30 cellular contexts compared by ENCODE assay signal in the genomic region with DNA sequence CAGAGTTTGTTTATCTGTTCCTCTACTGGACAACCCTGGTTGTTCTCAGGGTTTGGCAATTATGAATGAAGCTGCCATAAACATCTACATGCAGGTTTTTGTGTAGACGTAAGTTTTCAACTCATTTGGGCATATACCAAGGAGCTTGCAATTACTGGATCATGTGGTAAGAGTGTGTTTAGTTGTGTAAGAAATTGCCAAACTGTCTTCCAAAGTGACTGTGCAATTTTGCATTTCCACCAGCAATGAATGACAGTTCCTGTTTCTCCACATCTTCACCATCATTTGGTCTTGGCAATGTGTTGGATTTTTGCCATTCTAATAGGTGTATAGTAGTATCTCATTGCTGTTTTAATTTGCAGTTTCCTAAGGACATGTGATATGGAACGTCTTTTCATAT.
"Had no signal": no experiment of that assay in that cellular context is flagged by ENCODE, and none has a peak within 500 bp of the region (broad histone marks: within the 10 kb centered on the region; RNA-seq: fewer than 3 reads in every experiment).

No MANE protein-coding gene starts in this region.

- ATAC-seq: effector memory CD8-positive, alpha-beta T cell; gastrocnemius medialis; left cardiac atrium; left ventricle myocardium superior; mucosa of descending colon; natural killer cell treated with Interleukin-12 subunit alpha and Interleukin-12 subunit beta and Interleukin-15 and Interleukin-18, amount 100 ng/mL, for 72 hours; right cardiac atrium had no signal

- H3K27me3 ChIP-seq: ascending aorta, cardiac muscle cell, colonic mucosa, dorsolateral prefrontal cortex, gastrocnemius medialis, hepatocyte, spleen, uterus had no signal

- H3K4me1 ChIP-seq: ascending aorta, colonic mucosa, gastrocnemius medialis, spleen, uterus had no signal

- H2AFZ ChIP-seq: hepatocyte had no signal

- H3K4me2 ChIP-seq: hepatocyte had no signal

- H3K4me3 ChIP-seq: ascending aorta, cardiac muscle cell, colonic mucosa, dorsolateral prefrontal cortex, gastrocnemius medialis, hepatocyte, mucosa of descending colon, spleen, thoracic aorta, uterus had no signal

- H3K27ac ChIP-seq: ascending aorta, cardiac muscle cell, colonic mucosa, dorsolateral prefrontal cortex, gastrocnemius medialis, hepatocyte, thoracic aorta, uterus had no signal

- H3K36me3 ChIP-seq: ascending aorta, cardiac muscle cell, colonic mucosa, gastrocnemius medialis, spleen, thoracic aorta, uterus had no signal

- H3K9me3 ChIP-seq: colonic mucosa, gastrocnemius medialis, mucosa of descending colon, thoracic aorta, uterus had no signal

- DNase-seq: activated CD4-positive, alpha-beta memory T cell treated with anti-CD3 and anti-CD28 coated beads for 36 hours; activated CD4-positive, alpha-beta T cell treated with anti-CD3 and anti-CD28 coated beads, Interleukin-2, amount 10 ng/mL, durations not matched to agents 24 days and 14 days; activated CD4-positive, CD25-positive, alpha-beta regulatory T cell treated with anti-CD3 and anti-CD28 coated beads, Interleukin-2, amount 50 U/mL, for 72 hours; activated CD8-positive, alpha-beta memory T cell treated with anti-CD3 and anti-CD28 coated beads, Interleukin-2, amount 50 U/mL, for 4 hours; activated gamma-delta T cell; activated naive CD4-positive, alpha-beta T cell treated with anti-CD3 and anti-CD28 coated beads, Interleukin-2, amount 10 ng/mL, durations not matched to agents 7 days and 5 days; activated naive CD8-positive, alpha-beta T cell treated with anti-CD3 and anti-CD28 coated beads, Interleukin-2, amount 10 ng/mL, durations not matched to agents 7 days and 5 days; activated T-cell treated with anti-CD3 and anti-CD28 coated beads, Interleukin-2, amount 50 U/mL, for 24 hours; cerebellar nuclear complex; colonic mucosa; dorsolateral prefrontal cortex; effector memory CD8-positive, alpha-beta T cell; erythroblast; gastrocnemius medialis; glutamatergic neuron; islet precursor cell; left cardiac atrium; left ventricle myocardium superior; mucosa of descending colon; posterior cingulate gyrus; right cardiac atrium; spleen; stimulated activated CD4-positive, alpha-beta T cell treated with anti-CD3 and anti-CD28 coated beads, Interleukin-2, amount 100 ng/mL, for 48 hours; T1000; uterus had no signal

- H3K79me2 ChIP-seq: hepatocyte had no signal
